23 cellular contexts compared by ENCODE assay signal in the genomic region with DNA sequence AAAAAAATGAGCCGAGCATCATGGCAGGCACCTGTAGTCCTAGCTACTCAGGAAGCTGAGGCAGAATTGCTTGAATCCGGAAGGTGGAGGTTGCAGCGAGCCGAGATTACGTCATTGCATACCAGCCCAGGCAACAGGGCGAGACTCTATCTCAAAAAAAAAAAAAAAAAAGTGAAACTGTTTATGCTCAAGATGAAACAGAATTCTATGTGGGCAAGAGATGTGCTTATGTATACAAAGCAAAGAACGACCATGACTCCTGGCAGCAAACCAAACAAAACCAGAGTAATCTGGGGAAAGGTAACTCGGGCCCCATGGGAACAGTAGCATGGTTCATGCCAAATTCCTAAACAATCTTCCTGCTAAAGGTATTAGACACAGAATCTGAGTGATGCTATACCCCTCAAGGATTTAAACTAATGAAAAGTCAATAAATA. TPM values are rescaled to one million over a fixed set of nuclear protein-coding genes. Genes with fewer than 3 reads are reported as not detected.
A peak's percentile ranks its signal among the peaks of the same experiment; 100 is the strongest.
DNase-seq lines count a peak whose midpoint lies in the region; FAIRE-seq and TF ChIP-seq lines count a peak whose summit lies in the region.
"Had no signal": no experiment of that assay in that cellular context is flagged by ENCODE, and none has a peak within 500 bp of the region (broad histone marks: within the 10 kb centered on the region; RNA-seq: fewer than 3 reads in every experiment).

No MANE protein-coding gene starts in this region.

- H3K4me2 ChIP-seq in astrocyte (ENCODE audit: low read length): no peak overlapping the region

- no peak for TF ChIP-seq EP300 in sigmoid colon (IDR thresholded peaks at IDR 0.05)

- H3K4me1 Mint-ChIP-seq in astrocyte (ENCODE audit: low read depth, unreplicated experiment): no peaks in the 10 kb centered on the region

- no peaks in the 10 kb centered on the region for H3K9me3 ChIP-seq in astrocyte (ENCODE audit: insufficient read depth, low read depth, low read length)
- no peaks in the 10 kb centered on the region for H3K9me3 ChIP-seq in sigmoid colon
- H3K9me3 ChIP-seq: BE2C, prostate gland, tibial nerve had no signal

- H3K27me3 ChIP-seq in astrocyte (ENCODE audit: insufficient read depth, low read length) (no peaks in the 10 kb centered on the region), sigmoid colon (no peaks in the 10 kb centered on the region)
- H3K27me3 ChIP-seq: BE2C, tibial nerve had no signal

- H3K27me3 Mint-ChIP-seq in astrocyte (ENCODE audit: low read depth, unreplicated experiment): no peaks in the 10 kb centered on the region

- peak overlapping the region; percentile 58 for H3K27ac Mint-ChIP-seq in astrocyte (ENCODE audit: unreplicated experiment)

- no peak for TF ChIP-seq POLR2A in sigmoid colon (IDR thresholded peaks at IDR 0.05)

- no peaks in the 10 kb centered on the region for H3K9me3 Mint-ChIP-seq in astrocyte (ENCODE audit: unreplicated experiment)

- no peak overlapping the region for H3K9ac ChIP-seq in astrocyte (ENCODE audit: low read length)

- H3K27ac ChIP-seq in astrocyte (ENCODE audit: low read depth, low read length) (no peak overlapping the region), sigmoid colon (peak overlapping the region in 3 of 4 donors; percentile 31 to 41 (median 31))
- H3K27ac ChIP-seq: prostate gland, tibial nerve had no signal

- H2AFZ ChIP-seq in astrocyte (ENCODE audit: low read depth, low read length): no peak overlapping the region

- H3K4me3 Mint-ChIP-seq in astrocyte (ENCODE audit: unreplicated experiment): no peak overlapping the region

- peaks cover 37% of the 10 kb centered on the region for H3K36me3 ChIP-seq in astrocyte (ENCODE audit: insufficient read depth, low read length)
- H3K36me3 ChIP-seq in sigmoid colon: peaks cover 4 to 74% (median 20%) of the 10 kb centered on the region in 4 donors

- intact Hi-C loops in sigmoid colon (cut with DNase I): no loop called here

- 20 to 76% methylated on average over 8 of the region's 8 CpGs for WGBS in sigmoid colon, 2 donors

- TF ChIP-seq CTCF in astrocyte (IDR thresholded peaks at IDR 0.05; ENCODE audit: insufficient read depth, low read depth, low read length) (no peak), sigmoid colon (IDR thresholded peaks at IDR 0.05) (no peak), D721Med (IDR thresholded peaks at IDR 0.05; ENCODE audit: insufficient read depth, missing control alignments) (no peak)

- H3K79me2 ChIP-seq in astrocyte (ENCODE audit: insufficient read depth, low read length): no peaks in the 10 kb centered on the region

- peaks cover 4% of the 10 kb centered on the region for H3K36me3 Mint-ChIP-seq in astrocyte (ENCODE audit: low read depth, unreplicated experiment)

- no peak for FAIRE-seq in astrocyte (lab: Jason Lieb, UNC)
- no peak for FAIRE-seq in D721Med (lab: Jason Lieb, UNC)

- H4K20me1 ChIP-seq in astrocyte (ENCODE audit: insufficient read depth, low read length): no peaks in the 10 kb centered on the region

- DNase-seq in HCEC 1CT (peak; percentile 8), astrocyte (ENCODE audit: low read depth) (peak; percentile 36), fibroblast of peridontal ligament (ENCODE audit: extremely low read depth) (peak; percentile 11), sigmoid colon (no peak), D721Med (ENCODE audit: insufficient read length, low spot score) (no peak), SIG-M5 treated with dmso at 0.1 percent for 504 hours (lab: John Stamatoyannopoulos, UW; ENCODE audit: unreplicated experiment) (no peak), NCI-H1694 treated with DMSO at 0.1 percent for 48 hours (lab: John Stamatoyannopoulos, UW) (no peak), NCI-H748 treated with DMSO at 0.1 percent for 48 hours (lab: John Stamatoyannopoulos, UW) (no peak)
- DNase-seq: activated CD4-positive, alpha-beta T cell treated with anti-CD3 and anti-CD28 coated beads for 4 hours; activated T-cell treated with anti-CD3 and anti-CD28 coated beads, Interleukin-2, amount 50 U/mL, for 1 hour; amniotic stem cell; BE2C; DMS79 treated with DMSO at 0.1 percent for 48 hours; effector CD8-positive, alpha-beta T cell; head of caudate nucleus; NCI-H1436 treated with DMSO at 0.1 percent for 48 hours; NCI-H524; RPMI8226; stimulated activated CD4-positive, alpha-beta T cell treated with anti-CD3 and anti-CD28 coated beads, Interleukin-1b, Interleukin-23, amount 100 ng/mL, for 48 hours; stimulated activated CD8-positive, alpha-beta memory T cell treated with anti-CD3 and anti-CD28 coated beads, Interleukin-4, amount 100 ng/mL, for 48 hours had no signal

- H3K4me1 ChIP-seq in astrocyte (ENCODE audit: insufficient read depth, low read length) (no peaks in the 10 kb centered on the region), sigmoid colon (peaks cover 0 to 4% (median 0%) of the 10 kb centered on the region in 4 donors)
- H3K4me1 ChIP-seq: BE2C, prostate gland, tibial nerve had no signal

- H3K4me3 ChIP-seq in astrocyte (ENCODE audit: insufficient read depth, low read depth, low read length) (no peak overlapping the region), sigmoid colon (no peak overlapping the region)
- H3K4me3 ChIP-seq: prostate gland, tibial nerve had no signal

RNA-seq across cellular contexts. Expression of a gene that starts 32.6 kb away (rescaled TPM):
- 2.0 and 2.7 TPM in 2 replicates for total RNA-seq in astrocyte
- under 1 TPM in 1 of 4 donors, not detected in 3; 0.82 TPM for total RNA-seq in sigmoid colon
- under 1 TPM in 1 of 3 donors, not detected in 2; 0.36 TPM for polyA plus RNA-seq in sigmoid colon
- total RNA-seq: kidney epithelial cell, prostate gland, tibial nerve had no signal

RNA-seq across cellular contexts. Expression of a gene that starts 44.5 kb away (rescaled TPM):
- total RNA-seq in astrocyte (163 and 165 TPM in 2 replicates), sigmoid colon (10 to 100 TPM; 55.1 to 77.1 (median 62.9) TPM)
- 10 to 100 TPM; 19.0 to 42.5 (median 21.0) TPM for polyA plus RNA-seq in sigmoid colon

Comparison
In these comparisons a context has a peak if more than half of its experiments do, and no peak if none do; other contexts are left out.
1. DNase-seq: peak in HCEC 1CT (single experiment), astrocyte (single experiment) and fibroblast of peridontal ligament (single experiment); none in sigmoid colon (single experiment), D721Med (single experiment), SIG-M5 treated with dmso at 0.1 percent for 504 hours (single experiment), NCI-H1694 treated with DMSO at 0.1 percent for 48 hours (single experiment) and NCI-H748 treated with DMSO at 0.1 percent for 48 hours (single experiment).